Comparison of ENCODE assay signal across 8 cellular contexts in the genomic region with DNA sequence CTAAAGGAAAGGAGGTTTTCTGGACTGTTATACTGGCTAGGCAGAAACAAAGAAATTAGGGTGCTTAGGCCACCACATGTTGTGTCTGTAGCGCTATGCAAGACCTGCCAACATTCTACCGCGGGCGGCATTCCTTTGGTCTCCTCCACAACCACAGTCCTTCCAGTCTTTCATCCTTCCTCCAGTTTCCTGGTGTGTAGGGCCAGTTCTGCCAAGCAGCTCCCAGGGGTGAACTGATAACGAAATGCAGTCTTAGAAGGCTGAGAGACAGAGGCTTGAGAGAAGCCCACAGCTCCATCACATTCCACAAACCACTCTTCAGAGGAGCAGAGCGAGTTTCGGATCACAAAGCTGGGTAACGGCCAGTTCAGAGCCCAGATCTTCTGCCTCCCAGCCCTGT. TPM values are rescaled to one million over a fixed set of nuclear protein-coding genes. Genes with fewer than 3 reads are reported as not detected.
A peak's percentile ranks its signal among the peaks of the same experiment; 100 is the strongest.
DNase-seq lines count a peak whose midpoint lies in the region; ATAC-seq, FAIRE-seq and TF ChIP-seq lines count a peak whose summit lies in the region.

No MANE protein-coding gene starts in this region.

- H3K27ac ChIP-seq in ACC112 (ENCODE audit: low read depth, low read length) (no peak overlapping the region), H9 (ENCODE audit: insufficient read length, low read depth, low read length) (no peak overlapping the region), astrocyte (ENCODE audit: low read depth, low read length) (no peak overlapping the region), lower lobe of right lung (peak overlapping the region; percentile 8), prostate gland (no peak overlapping the region)

- H3K27me3 ChIP-seq in ACC112 (ENCODE audit: insufficient read depth, low read length) (peaks cover 35% of the 10 kb centered on the region), H9 (ENCODE audit: insufficient read depth, low read length) (no peaks in the 10 kb centered on the region; the same call in 1 of the 2 replicates), astrocyte (ENCODE audit: insufficient read depth, low read length) (peaks cover 7% of the 10 kb centered on the region), lower lobe of right lung (ENCODE audit: low read depth) (peaks cover 36% of the 10 kb centered on the region), prostate gland (replicated peaks; ENCODE audit: insufficient read depth) (no peaks in the 10 kb centered on the region)

- no peak for FAIRE-seq in astrocyte (lab: Jason Lieb, UNC)

- H3K9me3 ChIP-seq in H9 (ENCODE audit: control insufficient read depth, low read depth, low read length), result no peaks in the 10 kb centered on the region
- no peaks in the 10 kb centered on the region for H3K9me3 ChIP-seq in astrocyte (ENCODE audit: insufficient read depth, low read depth, low read length)
- no peaks in the 10 kb centered on the region for H3K9me3 ChIP-seq in lower lobe of right lung
- H3K9me3 ChIP-seq in prostate gland, result no peaks in the 10 kb centered on the region

- H3K23ac ChIP-seq in H9 (ENCODE audit: insufficient read length, low read depth, low read length), result no peak overlapping the region

- TF ChIP-seq POLR2A in prostate gland (IDR thresholded peaks at IDR 0.05), result no peak

- H3K79me2 ChIP-seq in ACC112 (ENCODE audit: control insufficient read depth, insufficient read depth, low read length, unreplicated experiment) (no peaks in the 10 kb centered on the region), H9 (ENCODE audit: insufficient read depth, low read length) (no peaks in the 10 kb centered on the region), astrocyte (ENCODE audit: insufficient read depth, low read length) (no peaks in the 10 kb centered on the region)

- H2BK120ac ChIP-seq in H9 (ENCODE audit: low read depth, low read length, poor library complexity, severe bottlenecking), result no peak overlapping the region

- no peaks in the 10 kb centered on the region for H3K36me3 Mint-ChIP-seq in H9 (ENCODE audit: insufficient read depth in 1 of 3, low read depth in 3 of 3)
- H3K36me3 Mint-ChIP-seq in astrocyte (ENCODE audit: low read depth, unreplicated experiment), result no peaks in the 10 kb centered on the region

- TF ChIP-seq CTCF in H9 (conservative IDR thresholded peaks at IDR 0.05), result no peak
- no peak for TF ChIP-seq CTCF in astrocyte (IDR thresholded peaks at IDR 0.05; ENCODE audit: insufficient read depth, low read depth, low read length)
- TF ChIP-seq CTCF in lower lobe of right lung (IDR thresholded peaks at IDR 0.05), result no peak
- TF ChIP-seq CTCF in prostate gland (IDR thresholded peaks at IDR 0.05), result no peak

- H3K36me3 ChIP-seq in ACC112 (ENCODE audit: insufficient read depth, low read length), result no peaks in the 10 kb centered on the region
- H3K36me3 ChIP-seq in astrocyte (ENCODE audit: insufficient read depth, low read length), result no peaks in the 10 kb centered on the region
- no peaks in the 10 kb centered on the region for H3K36me3 ChIP-seq in lower lobe of right lung
- H3K36me3 ChIP-seq in prostate gland, result no peaks in the 10 kb centered on the region

- no peak overlapping the region for H2BK5ac ChIP-seq in H9 (ENCODE audit: insufficient read length, low read length)

- no peak overlapping the region for H3K14ac ChIP-seq in H9 (ENCODE audit: insufficient read depth, low read length)

- H2AFZ ChIP-seq in ACC112 (ENCODE audit: low read length, unreplicated experiment), result peak overlapping the region; percentile 74
- no peak overlapping the region for H2AFZ ChIP-seq in H9 (ENCODE audit: low read length)
- H2AFZ ChIP-seq in astrocyte (ENCODE audit: low read depth, low read length), result peak overlapping the region; percentile 79

- no peak overlapping the region for H2BK20ac ChIP-seq in H9 (ENCODE audit: low read depth, low read length, poor library complexity, severe bottlenecking)

- no peak overlapping the region for H3K18ac ChIP-seq in H9 (ENCODE audit: insufficient read length, low read depth, low read length)

- H4K20me1 ChIP-seq in H9 (ENCODE audit: control insufficient read depth, insufficient read depth, insufficient read length) (no peaks in the 10 kb centered on the region), astrocyte (ENCODE audit: insufficient read depth, low read length) (no peaks in the 10 kb centered on the region)

- intact Hi-C loops in lower lobe of right lung (cut with DNase I) (no loop called here), prostate gland (cut with DNase I) (no loop called here)

- no peak overlapping the region for H3K56ac ChIP-seq in H9 (ENCODE audit: insufficient read length, low read depth, low read length)

- H3K27ac Mint-ChIP-seq in H9 (0 out of 7 replicates have a peak overlapping the region, but pooled peaks of 1 of the 3 experiments have one; percentile 40), astrocyte (ENCODE audit: unreplicated experiment) (no peak overlapping the region)

- H3K9me3 Mint-ChIP-seq in H9 (peaks cover 4 to 7% of the 10 kb centered on the region in 2 experiments; a peak in 4 of 5 replicates), astrocyte (ENCODE audit: unreplicated experiment) (peaks cover 6% of the 10 kb centered on the region)

- ATAC-seq in lower lobe of right lung, result no peak

- DNase-seq in H9 (no peak), astrocyte (ENCODE audit: low read depth) (peak; percentile 87), lower lobe of right lung (no peak), NCI-H1092 (lab: John Stamatoyannopoulos, UW) (no peak), prostate gland (ENCODE audit: low spot score) (no peak), LoVo (ENCODE audit: low spot score) (no peak), GOT3 (lab: John Stamatoyannopoulos, UW) (no peak)

- no peaks in the 10 kb centered on the region for H3K79me1 ChIP-seq in H9 (ENCODE audit: insufficient read depth, low read depth, low read length, poor library complexity, severe bottlenecking)

- H3K4ac ChIP-seq in H9 (ENCODE audit: low read depth, low read length), result no peak overlapping the region

- no peak overlapping the region for H4K8ac ChIP-seq in H9 (replicated peaks; ENCODE audit: insufficient read length, low read depth, low read length)

- H3K27me3 Mint-ChIP-seq in H9 (ENCODE audit: low read depth) (peaks cover 76% of the 10 kb centered on the region), astrocyte (ENCODE audit: low read depth, unreplicated experiment) (peaks cover 24% of the 10 kb centered on the region)

- H3K4me3 ChIP-seq in ACC112 (ENCODE audit: low read depth, low read length) (peak overlapping the region; percentile 77), astrocyte (ENCODE audit: insufficient read depth, low read depth, low read length) (peak overlapping the region; percentile 60), lower lobe of right lung (no peak overlapping the region), prostate gland (no peak overlapping the region)

- H3K23me2 ChIP-seq in H9 (ENCODE audit: insufficient read length, low read depth, low read length, poor library complexity, severe bottlenecking), result no peaks in the 10 kb centered on the region

- H3K4me2 ChIP-seq in H9 (ENCODE audit: insufficient read depth, insufficient read length, low read length), result peak overlapping the region; percentile 71
- peak overlapping the region; percentile 84 for H3K4me2 ChIP-seq in astrocyte (ENCODE audit: low read length)

- no peak overlapping the region for H3T11ph ChIP-seq in H9 (ENCODE audit: low read length)

- peaks cover 6% of the 10 kb centered on the region for H3K4me1 ChIP-seq in ACC112 (ENCODE audit: control insufficient read depth, insufficient read depth, low read length, unreplicated experiment)
- no peaks in the 10 kb centered on the region for H3K4me1 ChIP-seq in H9 (ENCODE audit: insufficient read depth, low read length)
- peaks cover 5% of the 10 kb centered on the region for H3K4me1 ChIP-seq in astrocyte (ENCODE audit: insufficient read depth, low read length)
- peaks cover 16% of the 10 kb centered on the region for H3K4me1 ChIP-seq in lower lobe of right lung
- H3K4me1 ChIP-seq in prostate gland (replicated peaks), result no peaks in the 10 kb centered on the region

- H3K9ac ChIP-seq in H9 (ENCODE audit: extremely low read depth, insufficient read length, low read length) (no peak overlapping the region), astrocyte (ENCODE audit: low read length) (no peak overlapping the region)

- no peak overlapping the region for H2BK15ac ChIP-seq in H9 (ENCODE audit: low read depth, low read length)

- no CpG with 5 or more reads among the region's 8 CpGs for WGBS in H9 (ENCODE audit: extremely low coverage, insufficient read length, low lambda C conversion rate)
- 66% methylated on average over 8 of the region's 8 CpGs for WGBS in prostate gland

- no peak overlapping the region for H4K5ac ChIP-seq in H9 (ENCODE audit: insufficient read length, low read depth, low read length)

- H4K91ac ChIP-seq in H9 (ENCODE audit: insufficient read length, low read depth, low read length), result no peak overlapping the region

- H2AK5ac ChIP-seq in H9 (ENCODE audit: insufficient read length, low read length), result no peak overlapping the region

- no peak overlapping the region for H2BK12ac ChIP-seq in H9 (ENCODE audit: insufficient read length, low read depth, low read length)

- H3K4me3 Mint-ChIP-seq in H9 (peak overlapping the region; percentile 28 to 74; a peak in 3 of 5 replicates), astrocyte (ENCODE audit: unreplicated experiment) (peak overlapping the region; percentile 85)

- H3K4me1 Mint-ChIP-seq in H9 (peaks cover 4 to 6% of the 10 kb centered on the region in 2 experiments; a peak in 3 of 4 replicates), astrocyte (ENCODE audit: low read depth, unreplicated experiment) (peaks cover 5% of the 10 kb centered on the region)

RNA-seq across cellular contexts. Expression of a gene that starts 19.5 kb away (rescaled TPM):
- total RNA-seq in H9 (2021) (95.9 and 96.3 TPM in 2 replicates), astrocyte (46.3 and 50.6 TPM in 2 replicates), lower lobe of right lung (60.2 TPM), prostate gland (10 to 100 TPM; 61.9 to 87.4 TPM)

RNA-seq across cellular contexts. Expression of a gene that starts 25.6 kb away (rescaled TPM):
- total RNA-seq in H9 (2021) (57.2 and 58.1 TPM in 2 replicates), astrocyte (62.8 and 74.4 TPM in 2 replicates), lower lobe of right lung (64.1 TPM), prostate gland (100 to 1,000 TPM in 1 of 2 donors, 10 to 100 TPM in 1; 65.4 to 121 TPM)

RNA-seq across cellular contexts. Expression of a gene that starts 40.6 kb away (rescaled TPM):
- total RNA-seq in H9 (2021), result 0.15 and 0.22 TPM in 2 replicates
- 0.46 and 0.68 TPM in 2 replicates for total RNA-seq in astrocyte
- total RNA-seq in lower lobe of right lung, result 3.7 TPM
- total RNA-seq in prostate gland, result 1 to 10 TPM in 1 of 2 donors, under 1 TPM in 1; 0.59 to 4.7 TPM

Comparison
In these comparisons a context has a peak if more than half of its experiments do, and no peak if none do; other contexts are left out.
1. H3K4me3 ChIP-seq: peak in ACC112 (single experiment) and astrocyte (single experiment); none in lower lobe of right lung (single experiment) and prostate gland (0 of 2).